9 cellular contexts compared by ENCODE assay signal in the genomic region with DNA sequence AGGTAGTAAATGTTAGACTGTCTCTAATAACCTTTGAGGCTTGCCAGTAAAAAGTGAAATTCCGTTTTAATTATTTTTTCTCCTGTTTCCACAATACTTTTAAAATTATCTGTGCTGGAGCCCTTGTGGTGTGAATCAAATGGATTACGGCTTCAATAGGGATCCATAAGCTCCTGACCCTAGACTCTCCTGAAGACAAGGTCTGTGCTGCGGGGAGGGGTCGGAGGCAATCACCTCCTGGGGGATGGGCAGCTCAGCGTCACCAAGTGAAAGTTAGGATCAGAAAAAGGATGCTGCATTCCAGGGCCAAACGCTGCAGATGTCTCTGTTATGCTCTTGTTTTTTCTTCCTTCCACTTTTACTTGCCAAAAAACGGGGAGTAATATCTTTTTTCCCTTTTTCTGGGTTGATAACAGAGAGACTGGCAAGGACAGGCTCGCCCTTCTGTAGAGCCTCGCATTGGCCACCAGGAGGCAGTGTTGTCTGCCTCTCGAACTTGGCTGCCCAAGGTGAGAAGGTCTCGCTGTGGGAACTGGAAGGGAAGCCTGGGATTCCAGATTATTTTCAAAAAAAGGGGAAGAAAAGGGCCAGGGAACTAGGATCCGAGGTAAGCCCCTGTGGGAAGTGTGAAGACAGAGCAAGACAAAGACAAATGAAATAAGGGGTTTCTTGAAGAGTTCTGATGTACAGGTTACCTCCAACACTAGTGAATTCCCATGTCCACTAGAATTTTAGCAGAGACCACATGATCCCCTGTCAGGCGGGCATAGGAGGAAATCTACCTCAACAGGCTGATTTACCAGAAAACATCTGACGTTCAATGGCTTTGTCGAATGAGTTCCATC.
DNase-seq lines count a peak whose midpoint lies in the region; ATAC-seq, FAIRE-seq and TF ChIP-seq lines count a peak whose summit lies in the region.
"Had no signal": no experiment of that assay in that cellular context is flagged by ENCODE, and none has a peak within 500 bp of the region (broad histone marks: within the 10 kb centered on the region; RNA-seq: fewer than 3 reads in every experiment).

No MANE protein-coding gene starts in this region.

- WGBS in pancreas, 2 donors, result 15 to 20% methylated on average over 15 of the region's 15 CpGs

- H3K4me1 ChIP-seq in OCI-LY1 (ENCODE audit: insufficient read depth, low read length, severe bottlenecking) (no peaks in the 10 kb centered on the region), pancreas (no peaks in the 10 kb centered on the region)
- H3K4me1 ChIP-seq: BLaER1 treated with 17β-estradiol and CSF1 and Interleukin-3, amounts not matched to agents 10 nM and 100 nM had no signal

- no peak overlapping the region for H3K9ac ChIP-seq in OCI-LY1 (ENCODE audit: low read length)

- no peak overlapping the region for H3K4me2 ChIP-seq in OCI-LY1 (ENCODE audit: low read length)

- peaks cover 2% of the 10 kb centered on the region for H3K27me3 Mint-ChIP-seq in HFFc6 (ENCODE audit: insufficient read depth)

- H3K9me3 Mint-ChIP-seq in HFFc6, result peaks cover 51% of the 10 kb centered on the region

- ATAC-seq in pancreas, result peak in 3 of 4 donors; percentile 88 to 90 (median 88)

- FAIRE-seq in pancreas (lab: Jason Lieb, UNC), result no peak

- peaks cover 10% of the 10 kb centered on the region; the same call in 1 of the 2 replicates for H3K36me3 Mint-ChIP-seq in HFFc6 (ENCODE audit: low read depth)

- H2AFZ ChIP-seq in OCI-LY1 (ENCODE audit: low read length), result no peak overlapping the region

- H3K27ac ChIP-seq in OCI-LY1 (ENCODE audit: low read depth, low read length, poor library complexity, severe bottlenecking), result no peak overlapping the region
- H3K27ac ChIP-seq in pancreas, result no peak overlapping the region
- H3K27ac ChIP-seq: BLaER1 treated with 17β-estradiol and CSF1 and Interleukin-3, amounts not matched to agents 10 nM and 100 nM had no signal

- intact Hi-C loops in pancreas (cut with DNase I), result no loop called here

- H3K9me2 ChIP-seq in OCI-LY1 (ENCODE audit: low read depth, low read length), result no peaks in the 10 kb centered on the region

- DNase-seq in NCI-H345 (lab: John Stamatoyannopoulos, UW) (peak; percentile 23), NCI-H345 treated with DMSO at 0.1 percent for 48 hours (lab: John Stamatoyannopoulos, UW; ENCODE audit: unreplicated experiment) (no peak), HFFc6 (no peak), erythroblast (lab: John Stamatoyannopoulos, UW) (peak; percentile 29 to 63), pancreas (peak in 5 of 6 donors; percentile 18 to 70 (median 43)), NCI-H510A treated with DMSO at 0.1 percent for 48 hours (lab: John Stamatoyannopoulos, UW) (no peak)
- DNase-seq in NK-92 treated with Interleukin-12 subunit alpha and Interleukin-12 subunit beta, amount 100 ng/mL, for 24 hours (lab: John Stamatoyannopoulos, UW), result no peak

- H3K4me1 Mint-ChIP-seq in HFFc6 (ENCODE audit: low read depth), result no peaks in the 10 kb centered on the region

- no peak overlapping the region for H3K4me3 Mint-ChIP-seq in HFFc6

- no peaks in the 10 kb centered on the region for H3K79me2 ChIP-seq in OCI-LY1 (ENCODE audit: insufficient read depth, low read length)

- H3K4me3 ChIP-seq in OCI-LY1 (ENCODE audit: low read depth, low read length, poor library complexity, severe bottlenecking) (no peak overlapping the region), pancreas (no peak overlapping the region)
- H3K4me3 ChIP-seq: BLaER1 treated with 17β-estradiol and CSF1 and Interleukin-3, amounts not matched to agents 10 nM and 100 nM had no signal

- no peaks in the 10 kb centered on the region for H4K20me1 ChIP-seq in OCI-LY1 (ENCODE audit: insufficient read depth, low read length)
- H4K20me1 ChIP-seq: BLaER1 treated with 17β-estradiol and CSF1 and Interleukin-3, amounts not matched to agents 10 nM and 100 nM had no signal

- TF ChIP-seq CTCF in HFFc6 (IDR thresholded peaks at IDR 0.05) (peak; percentile 62; the same call in 1 of the 2 replicates), OCI-LY1 (IDR thresholded peaks at IDR 0.05; ENCODE audit: low read length) (peak; percentile 100), pancreas (IDR thresholded peaks at IDR 0.05) (peak; percentile 59 to 85 (median 83))

- H3F3A ChIP-seq in OCI-LY1 (ENCODE audit: insufficient read depth, low read length), result no peaks in the 10 kb centered on the region

- H3K36me3 ChIP-seq in OCI-LY1 (ENCODE audit: insufficient read depth, low read length), result no peaks in the 10 kb centered on the region
- no peaks in the 10 kb centered on the region for H3K36me3 ChIP-seq in pancreas
- H3K36me3 ChIP-seq: BLaER1 treated with 17β-estradiol and CSF1 and Interleukin-3, amounts not matched to agents 10 nM and 100 nM had no signal

- H3K9me3 ChIP-seq in OCI-LY1 (ENCODE audit: low read length) (no peaks in the 10 kb centered on the region), pancreas (no peaks in the 10 kb centered on the region)
- H3K9me3 ChIP-seq: BLaER1 treated with 17β-estradiol and CSF1 and Interleukin-3, amounts not matched to agents 10 nM and 100 nM had no signal

- H3K27me3 ChIP-seq in OCI-LY1 (ENCODE audit: insufficient read depth, low read length) (no peaks in the 10 kb centered on the region), pancreas (no peaks in the 10 kb centered on the region)
- H3K27me3 ChIP-seq: BLaER1 treated with 17β-estradiol and CSF1 and Interleukin-3, amounts not matched to agents 10 nM and 100 nM had no signal

- no peak overlapping the region for H3K27ac Mint-ChIP-seq in HFFc6

- no peak for TF ChIP-seq POLR2A in erythroblast (IDR thresholded peaks at IDR 0.05; ENCODE audit: low read length)

Comparison
In these comparisons a context has a peak if more than half of its experiments do, and no peak if none do; other contexts are left out.
1. DNase-seq: peak in NCI-H345 (single experiment), erythroblast (2 of 2) and pancreas (5 of 6); none in NCI-H345 treated with DMSO at 0.1 percent for 48 hours (single experiment), HFFc6 (single experiment), NK-92 treated with Interleukin-12 subunit alpha and Interleukin-12 subunit beta, amount 100 ng/mL, for 24 hours (single experiment) and NCI-H510A treated with DMSO at 0.1 percent for 48 hours (single experiment).
2. Peak in every context shown above with its lines, with median percentiles within 50 percentile points of each other: CTCF ChIP-seq.